ENCODE assay signal across 25 cellular contexts in the genomic region with DNA sequence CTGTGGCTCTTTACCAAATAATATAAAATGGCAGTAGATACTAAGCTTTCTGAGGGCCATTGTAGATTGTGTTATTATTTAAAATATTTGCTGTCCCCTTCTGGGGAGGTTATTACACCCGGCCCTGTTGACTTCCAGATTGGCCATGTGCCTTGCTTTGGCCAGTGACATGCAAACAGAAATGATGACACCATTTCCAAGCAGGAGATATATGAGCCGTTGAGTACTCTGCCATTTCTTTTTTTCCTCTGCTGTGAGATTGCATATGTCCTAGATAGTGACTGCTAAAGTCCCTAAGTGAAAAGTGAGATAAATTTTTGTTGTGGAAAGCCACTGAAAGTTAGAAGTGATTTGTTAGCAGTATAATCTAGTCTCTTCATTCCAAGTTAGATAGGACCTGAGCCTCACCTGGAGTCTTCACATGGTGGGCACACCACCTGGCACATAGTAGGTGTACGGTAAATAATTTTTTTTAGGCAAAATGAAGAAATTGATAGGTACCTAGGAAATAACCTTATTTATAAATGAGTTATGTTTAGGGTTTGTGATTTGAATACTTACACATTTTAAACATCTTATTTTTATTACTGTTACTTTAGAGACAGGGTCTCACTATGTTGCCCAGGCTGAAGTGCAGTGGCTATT.
"Had no signal": no experiment of that assay in that cellular context is flagged by ENCODE, and none has a peak within 500 bp of the region (broad histone marks: within the 10 kb centered on the region; RNA-seq: fewer than 3 reads in every experiment).

No MANE protein-coding gene starts in this region.

- H3K27me3 ChIP-seq: dorsolateral prefrontal cortex, gastroesophageal sphincter, heart left ventricle, hepatocyte, left lung, neural progenitor cell, right atrium auricular region, sigmoid colon, stomach, thyroid gland, vagina had no signal

- H3K4me3 Mint-ChIP-seq: mesothelial cell of epicardium; naive thymus-derived CD4-positive, alpha-beta T cell; nephron; neural progenitor cell; stimulated activated effector memory CD8-positive, alpha-beta T cell treated with anti-CD3 and anti-CD28 coated beads, Interleukin-12 subunit alpha, Interleukin-12 subunit beta, amount 100 ng/mL, for 72 hours had no signal

- H3K27ac ChIP-seq: dorsolateral prefrontal cortex, gastroesophageal sphincter, heart left ventricle, hepatocyte, left lung, neural progenitor cell, parathyroid adenoma, right atrium auricular region, stomach, thyroid gland, vagina had no signal

- H3K27ac Mint-ChIP-seq: mesothelial cell of epicardium; nephron; neural progenitor cell; progenitor cell of endocrine pancreas; stimulated activated effector memory CD8-positive, alpha-beta T cell treated with anti-CD3 and anti-CD28 coated beads, Interleukin-12 subunit alpha, Interleukin-12 subunit beta, amount 100 ng/mL, for 72 hours had no signal

- H3K9me3 Mint-ChIP-seq: mesothelial cell of epicardium; naive thymus-derived CD4-positive, alpha-beta T cell; nephron; neural progenitor cell; stimulated activated effector memory CD8-positive, alpha-beta T cell treated with anti-CD3 and anti-CD28 coated beads, Interleukin-12 subunit alpha, Interleukin-12 subunit beta, amount 100 ng/mL, for 72 hours had no signal

- ATAC-seq: gastroesophageal sphincter; heart left ventricle; left lung; naive thymus-derived CD4-positive, alpha-beta T cell; stimulated activated effector memory CD8-positive, alpha-beta T cell treated with anti-CD3 and anti-CD28 coated beads, Interleukin-12 subunit alpha, Interleukin-12 subunit beta, amount 100 ng/mL, for 72 hours had no signal

- FAIRE-seq: kidney had no signal

- H3K36me3 ChIP-seq: gastroesophageal sphincter, heart left ventricle, left lung, neural progenitor cell, right atrium auricular region, sigmoid colon, stomach, thyroid gland, vagina had no signal

- H3K4me3 ChIP-seq: dorsolateral prefrontal cortex, gastroesophageal sphincter, heart left ventricle, hepatocyte, left lung, neural progenitor cell, right atrium auricular region, sigmoid colon, stomach, thyroid gland, vagina had no signal

- H3K27me3 Mint-ChIP-seq: naive thymus-derived CD4-positive, alpha-beta T cell; progenitor cell of endocrine pancreas had no signal

- H3K4me2 ChIP-seq: hepatocyte, neural progenitor cell had no signal

- DNase-seq: dorsolateral prefrontal cortex; effector CD4-positive, alpha-beta T cell; foreskin fibroblast; heart left ventricle; kidney; left lung; mesenchymal stem cell; naive thymus-derived CD4-positive, alpha-beta T cell; sigmoid colon; stimulated activated CD4-positive, alpha-beta T cell treated with anti-CD3 and anti-CD28 coated beads, Interleukin-2, amount 100 ng/mL, for 24 hours; stimulated activated CD4-positive, alpha-beta T cell treated with anti-CD3 and anti-CD28 coated beads, Interleukin-4, amount 100 ng/mL, for 24 hours; stimulated activated naive CD4-positive, alpha-beta T cell treated with Interleukin-2 at 50 U/mL for 16 hours; stomach; thyroid gland; trophoblast cell had no signal

- H3K4me1 ChIP-seq: heart left ventricle, neural progenitor cell, parathyroid adenoma, right atrium auricular region, thyroid gland had no signal

- H3K79me2 ChIP-seq: hepatocyte, parathyroid adenoma had no signal

- H3K9ac ChIP-seq: neural progenitor cell, parathyroid adenoma had no signal

- H3K9me3 ChIP-seq: gastroesophageal sphincter, heart left ventricle, left lung, right atrium auricular region, sigmoid colon, stomach, thyroid gland, vagina had no signal

- H2AFZ ChIP-seq: hepatocyte, neural progenitor cell, parathyroid adenoma had no signal

- H3K36me3 Mint-ChIP-seq: mesothelial cell of epicardium, neural progenitor cell had no signal
